9 cellular contexts compared by ENCODE assay signal in genomic region chr10:58384095-58384494, GRCh38. TPM values are rescaled to one million over a fixed set of nuclear protein-coding genes. Genes with fewer than 3 reads are reported as not detected.
DNase-seq lines count a peak whose midpoint lies in the region; ATAC-seq and TF ChIP-seq lines count a peak whose summit lies in the region.
"Had no signal": no experiment of that assay in that cellular context is flagged by ENCODE, and none has a peak within 500 bp of the region (broad histone marks: within the 10 kb centered on the region; RNA-seq: fewer than 3 reads in every experiment).

No MANE protein-coding gene starts in this region.

- peak overlapping the region; percentile 88 for H3K4me2 ChIP-seq in KMS-11

- no peaks in the 10 kb centered on the region for H3K27me3 ChIP-seq in KMS-11 (ENCODE audit: insufficient read depth, low read depth)
- no peaks in the 10 kb centered on the region for H3K27me3 ChIP-seq in ascending aorta

- H3K4me1 ChIP-seq in KMS-11 (ENCODE audit: low read depth, poor library complexity, severe bottlenecking) (peaks cover 26% of the 10 kb centered on the region), ascending aorta (peaks cover 0 to 3% of the 10 kb centered on the region in 2 donors), mesodermal cell (ENCODE audit: control insufficient read depth, insufficient read depth, low read length, poor library complexity, severe bottlenecking) (peaks cover 6% of the 10 kb centered on the region)

- H3K4me3 ChIP-seq in KMS-11 (IDR thresholded peaks at IDR 0.05; ENCODE audit: insufficient read depth, low read depth, low read length) (no peak overlapping the region), ascending aorta (peak overlapping the region; percentile 67), mesodermal cell (ENCODE audit: extremely low read depth, insufficient read depth, low read length, poor library complexity, severe bottlenecking) (peak overlapping the region; percentile 59)

- CTCF ChIA-PET in GM10248 (lab: Yijun Ruan, JAX): interaction anchor here (0.7 to 8.4 kb wide), 19 partner anchors 10 to 109 kb away, joined by 3 to 60 read pairs (median 5); partner anchors contain the start of gene UBE2D1

- H3K27ac ChIP-seq in KMS-11 (no peak overlapping the region; the same call in 1 of the 2 replicates), ascending aorta (peak overlapping the region; percentile 88 to 93), mesodermal cell (ENCODE audit: low read depth, low read length, severe bottlenecking) (no peak overlapping the region)
- H3K27ac ChIP-seq: SK-N-MC had no signal

- TF ChIP-seq CTCF in GM10248 (IDR thresholded peaks at IDR 0.05; ENCODE audit: control extremely low read depth, extremely low read depth, low read depth, missing control alignments) (no peak), KMS-11 (conservative IDR thresholded peaks at IDR 0.05; ENCODE audit: low read depth, low read length) (no peak), ascending aorta (IDR thresholded peaks at IDR 0.05) (no peak)

- peak overlapping the region; percentile 86 for H3K9ac ChIP-seq in KMS-11

- peaks cover 34% of the 10 kb centered on the region for H3K79me2 ChIP-seq in KMS-11 (ENCODE audit: insufficient read depth, low read depth)

- 80% methylated on average over 2 of the region's 3 CpGs; no CpG with 5 or more reads in 1 of the 2 experiments for WGBS in mesodermal cell (ENCODE audit: insufficient coverage in 2 of 2), 2 experiments

- ATAC-seq in GM21717 (IDR thresholded peaks at IDR 0.05; ENCODE audit: unreplicated experiment): peak; percentile 64

- POLR2A ChIA-PET in GM10248 (lab: Yijun Ruan, JAX): interaction anchor here (1.8 kb wide), 1 partner anchor 49 kb away, joined by 5 read pairs; the partner anchor contains the start of gene UBE2D1

- H3K36me3 ChIP-seq in KMS-11 (ENCODE audit: insufficient read depth): no peaks in the 10 kb centered on the region
- peaks cover 0 to 14% of the 10 kb centered on the region in 2 donors for H3K36me3 ChIP-seq in ascending aorta
- H3K36me3 ChIP-seq in mesodermal cell (ENCODE audit: control insufficient read depth, insufficient read depth, low read length): peaks cover 19% of the 10 kb centered on the region

- DNase-seq in GM10248 (ENCODE audit: extremely low spot score) (peak; percentile 57), ascending aorta (ENCODE audit: low spot score in 2 of 2) (no peak), NCI-H345 (lab: John Stamatoyannopoulos, UW) (no peak), SHP77 (lab: John Stamatoyannopoulos, UW) (no peak)
- DNase-seq in stimulated activated CD4-positive, alpha-beta T cell treated with anti-CD3 and anti-CD28 coated beads, Interleukin-12 subunit alpha, Interleukin-12 subunit beta, amount 100 ng/mL, for 4 hours: no peak

- intact Hi-C loops in ascending aorta (cut with DNase I): loop anchor here (2.0 kb wide), 2 partner anchors 85 to 115 kb away; partner anchors contain the start of gene CISD1

- H4K20me1 ChIP-seq in KMS-11 (ENCODE audit: insufficient read depth): no peaks in the 10 kb centered on the region

- H2AFZ ChIP-seq in KMS-11 (ENCODE audit: low read depth): peak overlapping the region; percentile 85

- no peaks in the 10 kb centered on the region for H3K9me3 ChIP-seq in ascending aorta
- no peaks in the 10 kb centered on the region for H3K9me3 ChIP-seq in mesodermal cell (ENCODE audit: control insufficient read depth, low read length)

RNA-seq across cellular contexts. Expression of gene TFAM, which starts 1.1 kb away (rescaled TPM):
- total RNA-seq in ascending aorta: 3.4 TPM
- polyA plus RNA-seq in mesodermal cell (2013, experiment 1 of 2): 26.7 TPM
- 34.6 TPM for polyA plus RNA-seq in mesodermal cell (2013, experiment 2 of 2)

RNA-seq across cellular contexts. Expression of gene UBE2D1, which starts 49.3 kb away (rescaled TPM):
- total RNA-seq in ascending aorta: 4.2 TPM
- polyA plus RNA-seq in mesodermal cell (2013, experiment 1 of 2): 28.6 TPM
- polyA plus RNA-seq in mesodermal cell (2013, experiment 2 of 2): 33.8 TPM

Comparison
In these comparisons a context has a peak if more than half of its experiments do, and no peak if none do; other contexts are left out.
1. H3K27ac ChIP-seq: peak in ascending aorta (2 of 2); none in KMS-11 (single experiment) and mesodermal cell (single experiment).